Comparison of ENCODE assay signal across 24 cellular contexts in genomic region chr5:72721844-72722243, GRCh38.
DNase-seq lines count a peak whose midpoint lies in the region; ATAC-seq and TF ChIP-seq lines count a peak whose summit lies in the region.
"Had no signal": no experiment of that assay in that cellular context is flagged by ENCODE, and none has a peak within 500 bp of the region (broad histone marks: within the 10 kb centered on the region; RNA-seq: fewer than 3 reads in every experiment).

No MANE protein-coding gene starts in this region.

- ATAC-seq in SK-N-SH treated with all-trans-retinoic acid at 6 μM for 48 hours (peak; percentile 41; the same call in 1 of the 3 replicates), GM21825 (IDR thresholded peaks at IDR 0.05; ENCODE audit: unreplicated experiment) (no peak), HG02840 (IDR thresholded peaks at IDR 0.05; ENCODE audit: low FRiP score, unreplicated experiment) (no peak), GM19455 (IDR thresholded peaks at IDR 0.05; ENCODE audit: unreplicated experiment) (no peak)
- ATAC-seq: GM12878 had no signal

- H3K4me3 Mint-ChIP-seq in glutamatergic neuron (ENCODE audit: unreplicated experiment) = peak overlapping the region; percentile 18
- H3K4me3 Mint-ChIP-seq in nephron progenitor cell = no peak overlapping the region
- H3K4me3 Mint-ChIP-seq: CD14-positive monocyte; CD4-positive, alpha-beta memory T cell; CD4-positive, CD25-positive, alpha-beta regulatory T cell; CD8-positive, alpha-beta memory T cell had no signal

- H3K27me3 Mint-ChIP-seq in glutamatergic neuron (ENCODE audit: unreplicated experiment) (no peaks in the 10 kb centered on the region), nephron progenitor cell (ENCODE audit: low read depth, poor library complexity) (peaks cover 9% of the 10 kb centered on the region)

- peak; percentile 37 for DNase-seq in SK-N-DZ (ENCODE audit: low spot score)
- no peak for DNase-seq in glutamatergic neuron
- DNase-seq in nephron progenitor cell = no peak
- no peak for DNase-seq in DMS114 treated with DMSO at 0.1 percent for 48 hours (lab: John Stamatoyannopoulos, UW; ENCODE audit: unreplicated experiment)
- DNase-seq: 8988T; ACHN; BE2C; C1 segment of cervical spinal cord; CD4-positive, alpha-beta memory T cell; CD4-positive, CD25-positive, alpha-beta regulatory T cell; CD8-positive, alpha-beta memory T cell; COR-L47; DMS153; DMS53; DMS79; DND-41; EL; GDM1 had no signal

- H3K27ac Mint-ChIP-seq in glutamatergic neuron (ENCODE audit: unreplicated experiment) = no peak overlapping the region
- H3K27ac Mint-ChIP-seq in nephron progenitor cell = peak overlapping the region; percentile 73
- H3K27ac Mint-ChIP-seq: CD4-positive, alpha-beta memory T cell; CD4-positive, CD25-positive, alpha-beta regulatory T cell had no signal

- TF ChIP-seq CTCF in glutamatergic neuron (IDR thresholded peaks at IDR 0.05; ENCODE audit: partially characterized antibody, unreplicated experiment) = no peak
- no peak for TF ChIP-seq CTCF in nephron progenitor cell (IDR thresholded peaks at IDR 0.05)

- H3K4me1 Mint-ChIP-seq in glutamatergic neuron (ENCODE audit: low read depth, unreplicated experiment) = peaks cover 21% of the 10 kb centered on the region
- H3K4me1 Mint-ChIP-seq in nephron progenitor cell = peaks cover 15% of the 10 kb centered on the region
- H3K4me1 Mint-ChIP-seq: CD14-positive monocyte; CD4-positive, alpha-beta memory T cell; CD4-positive, CD25-positive, alpha-beta regulatory T cell; CD8-positive, alpha-beta memory T cell had no signal

- H3K36me3 Mint-ChIP-seq in glutamatergic neuron (ENCODE audit: unreplicated experiment) = no peaks in the 10 kb centered on the region
- no peaks in the 10 kb centered on the region for H3K36me3 Mint-ChIP-seq in nephron progenitor cell (ENCODE audit: low read depth)
- H3K36me3 Mint-ChIP-seq: CD14-positive monocyte; CD4-positive, alpha-beta memory T cell; CD4-positive, CD25-positive, alpha-beta regulatory T cell; CD8-positive, alpha-beta memory T cell had no signal

- H3K9me3 Mint-ChIP-seq in glutamatergic neuron (ENCODE audit: unreplicated experiment) (no peaks in the 10 kb centered on the region), nephron progenitor cell (peaks cover 11% of the 10 kb centered on the region)

TF ChIP-seq in SK-N-SH treated with all-trans-retinoic acid at 6 μM for 48 hours, 23 proteins besides CTCF, POLR2A, EP300 and RAD21:
- TF ChIP-seq ZFP30 (CRISPR knock-in tag; IDR thresholded peaks at IDR 0.05) (peak; percentile 77), ZNF70 (CRISPR knock-in tag; IDR thresholded peaks at IDR 0.05) (no peak), RARB (CRISPR knock-in tag; IDR thresholded peaks at IDR 0.05) (no peak), CREB5 (CRISPR knock-in tag; IDR thresholded peaks at IDR 0.05; ENCODE audit: low read depth) (no peak)
